1 cellular context compared by ENCODE assay signal in genomic region chr6:73547046-73547445, GRCh38.
TF ChIP-seq lines count a peak whose summit lies in the region.

No MANE protein-coding gene starts in this region.

TF ChIP-seq in GM23338, 12 proteins besides CTCF, POLR2A, EP300 and RAD21 (continued from another document):
- TF ChIP-seq ZNF462 (CRISPR knock-in tag; IDR thresholded peaks at IDR 0.05) (no peak), ETS1 (IDR thresholded peaks at IDR 0.05) (no peak), STAT1 (IDR thresholded peaks at IDR 0.05; ENCODE audit: unreplicated experiment) (no peak), REST (IDR thresholded peaks at IDR 0.05; ENCODE audit: unreplicated experiment) (no peak), EZH2 (IDR thresholded peaks at IDR 0.05; ENCODE audit: low read depth, unreplicated experiment) (no peak), ZNF114 (CRISPR knock-in tag; IDR thresholded peaks at IDR 0.05) (no peak), POLR2AphosphoS5 (IDR thresholded peaks at IDR 0.05; ENCODE audit: low read depth) (no peak), CREB1 (CRISPR knock-in tag; IDR thresholded peaks at IDR 0.05; ENCODE audit: low read depth) (no peak), NANOG (IDR thresholded peaks at IDR 0.05; ENCODE audit: borderline replicate concordance) (no peak), ZNF331 (CRISPR knock-in tag; IDR thresholded peaks at IDR 0.05; ENCODE audit: low read depth) (no peak), JUNB (IDR thresholded peaks at IDR 0.05; ENCODE audit: unreplicated experiment) (no peak)
